9 cellular contexts compared by ENCODE assay signal in genomic region chr19:38729653-38730469, GRCh38. TPM values are rescaled to one million over a fixed set of nuclear protein-coding genes. Genes with fewer than 3 reads are reported as not detected.
DNase-seq lines count a peak whose midpoint lies in the region; ATAC-seq and TF ChIP-seq lines count a peak whose summit lies in the region.
"Had no signal": no experiment of that assay in that cellular context is flagged by ENCODE, and none has a peak within 500 bp of the region (broad histone marks: within the 10 kb centered on the region; RNA-seq: fewer than 3 reads in every experiment).

No MANE protein-coding gene starts in this region.

- peak; percentile 94 to 95 for TF ChIP-seq CTCF in Caco-2 (IDR thresholded peaks at IDR 0.05; ENCODE audit: insufficient read depth in 1 of 2, low read depth in 1 of 2, low read length in 1 of 2, severe bottlenecking in 1 of 2, unreplicated experiment in 1 of 2)

- intact Hi-C loops in Caco-2 (cut with micrococcal nuclease; ENCODE audit: unreplicated experiment) (loop anchor here (10.0 kb wide), 1 partner anchor 185 kb away; no protein-coding TSS in a partner anchor), left cardiac atrium (cut with DNase I) (no loop called here)
- intact Hi-C loops in activated naive CD4-positive, alpha-beta T cell treated with anti-CD3 and anti-CD28 coated beads for 36 hours (cut with micrococcal nuclease) = loop anchor here (1.0 kb wide), 2 partner anchors 108 to 200 kb away; partner anchors contain the start of genes MRPS12 and SARS2

- TSS peak; percentile 76 for BruUV-seq in Caco-2 (replicated peaks; lab: Mats Ljungman, UMichigan)

- peaks cover 100% of the 10 kb centered on the region for H3K36me3 Mint-ChIP-seq in Caco-2 (ENCODE audit: insufficient read depth, unreplicated experiment)
- H3K36me3 Mint-ChIP-seq in activated naive CD4-positive, alpha-beta T cell treated with anti-CD3 and anti-CD28 coated beads for 36 hours (ENCODE audit: low read depth) = peaks cover 3% of the 10 kb centered on the region

- no peak overlapping the region for H3K4me3 ChIP-seq in Caco-2 (ENCODE audit: low read depth, low read length)

- H3K4me1 Mint-ChIP-seq in Caco-2 (ENCODE audit: low read depth, unreplicated experiment) = peaks cover 29% of the 10 kb centered on the region
- peaks cover 9% of the 10 kb centered on the region for H3K4me1 Mint-ChIP-seq in activated naive CD4-positive, alpha-beta T cell treated with anti-CD3 and anti-CD28 coated beads for 36 hours (ENCODE audit: low read depth)

- H3K9me3 Mint-ChIP-seq in Caco-2 (ENCODE audit: unreplicated experiment) = no peaks in the 10 kb centered on the region
- no peaks in the 10 kb centered on the region for H3K9me3 Mint-ChIP-seq in activated naive CD4-positive, alpha-beta T cell treated with anti-CD3 and anti-CD28 coated beads for 36 hours

- H3K4me3 Mint-ChIP-seq in Caco-2 (ENCODE audit: unreplicated experiment) = peak overlapping the region; percentile 29
- no peak overlapping the region for H3K4me3 Mint-ChIP-seq in activated naive CD4-positive, alpha-beta T cell treated with anti-CD3 and anti-CD28 coated beads for 36 hours

- DNase-seq in Caco-2 (peak; percentile 87 to 92), HT1080 (ENCODE audit: low read depth) (peak; percentile 52), SK-N-DZ (ENCODE audit: low spot score) (peak; percentile 51), left cardiac atrium (peak; percentile 82), kidney glomerular epithelial cell (lab: John Stamatoyannopoulos, UW) (no peak)
- DNase-seq in activated naive CD4-positive, alpha-beta T cell treated with anti-CD3 and anti-CD28 coated beads for 36 hours = peak; percentile 87
- peak; percentile 58 to 72 for DNase-seq in stimulated activated CD4-positive, alpha-beta T cell treated with anti-CD3 and anti-CD28 coated beads, Interleukin-15, amount 100 ng/mL, for 1 hour (ENCODE audit: low read depth in 1 of 2, low spot score in 1 of 2)

- ATAC-seq in left cardiac atrium (peak; percentile 21 to 45), GM19324 (IDR thresholded peaks at IDR 0.05; ENCODE audit: low FRiP score, unreplicated experiment) (no peak)

- H3K4me1 ChIP-seq in Caco-2 = peaks cover 7% of the 10 kb centered on the region; the same call in 1 of the 2 replicates

- POLR2A ChIA-PET in Caco-2 (lab: Charles Lee) = no interaction called here

- no peaks in the 10 kb centered on the region for H3K9me3 ChIP-seq in Caco-2

- peaks cover 9% of the 10 kb centered on the region for H3K36me3 ChIP-seq in Caco-2 (ENCODE audit: control insufficient read depth, insufficient read depth, low read length)

- no peaks in the 10 kb centered on the region for H3K27me3 ChIP-seq in Caco-2 (replicated peaks; ENCODE audit: control insufficient read depth, insufficient read depth, low read length)

- H3K27me3 Mint-ChIP-seq in Caco-2 (ENCODE audit: insufficient read depth, unreplicated experiment) = no peaks in the 10 kb centered on the region
- H3K27me3 Mint-ChIP-seq in activated naive CD4-positive, alpha-beta T cell treated with anti-CD3 and anti-CD28 coated beads for 36 hours (ENCODE audit: low read depth) = no peaks in the 10 kb centered on the region

- CTCF ChIA-PET in Caco-2 (lab: Charles Lee) = interaction anchor here (0.6 to 1.3 kb wide), 2 partner anchors 119 to 201 kb away, joined by 3 to 7 read pairs; partner anchors contain the start of genes MRPS12 and SARS2
- CTCF ChIA-PET in activated naive CD4-positive, alpha-beta T cell treated with anti-CD3 and anti-CD28 coated beads for 36 hours (lab: Charles Lee) = interaction anchor here (1.0 kb wide), 1 partner anchor 111 kb away, joined by 3 read pairs; no protein-coding TSS in a partner anchor

- peak overlapping the region; percentile 53 for H3K27ac Mint-ChIP-seq in Caco-2 (ENCODE audit: unreplicated experiment)
- no peak overlapping the region for H3K27ac Mint-ChIP-seq in activated naive CD4-positive, alpha-beta T cell treated with anti-CD3 and anti-CD28 coated beads for 36 hours

RNA-seq across cellular contexts. Expression of gene CAPN12, which starts 14.4 kb away (rescaled TPM):
- total RNA-seq in Caco-2 (2022) (8.8 and 11.0 TPM in 2 replicates), left cardiac atrium (under 1 TPM; 0.77 to 0.81 TPM)
- 0.10 and 0.14 TPM in 2 replicates for total RNA-seq in HT1080 (2014; rRNA removed; shearing (Covaris generic))
- 0.43 and 0.80 TPM in 2 replicates for polyA plus RNA-seq in HT1080 (2015; cell fraction: cytosol; rRNA removed)
- polyA plus RNA-seq in HT1080 (2015; cell fraction: nucleus; rRNA removed) = 0.88 and 0.91 TPM in 2 replicates
- polyA plus RNA-seq in SK-N-DZ (2014; cell fraction: cytosol; rRNA removed) = 0.37 and 0.42 TPM in 2 replicates
- 1.6 and 3.9 TPM in 2 replicates for polyA plus RNA-seq in SK-N-DZ (2014; cell fraction: nucleus; rRNA removed)
- 1 to 10 TPM; 1.9 to 2.2 TPM for total RNA-seq in activated naive CD4-positive, alpha-beta T cell treated with anti-CD3 and anti-CD28 coated beads for 36 hours

RNA-seq across cellular contexts. Expression of gene LGALS7, which starts 43.5 kb away (rescaled TPM):
- total RNA-seq in Caco-2 (2022) = not detected in 2 replicates
- total RNA-seq in HT1080 (2014; rRNA removed; shearing (Covaris generic)) = not detected in 2 replicates
- polyA plus RNA-seq in HT1080 (2015; cell fraction: cytosol; rRNA removed) = not detected in 2 replicates
- not detected in 2 replicates for polyA plus RNA-seq in HT1080 (2015; cell fraction: nucleus; rRNA removed)
- polyA plus RNA-seq in SK-N-DZ (2014; cell fraction: cytosol; rRNA removed) = not detected in 2 replicates
- not detected in 2 replicates for polyA plus RNA-seq in SK-N-DZ (2014; cell fraction: nucleus; rRNA removed)
- not detected for total RNA-seq in activated naive CD4-positive, alpha-beta T cell treated with anti-CD3 and anti-CD28 coated beads for 36 hours
- total RNA-seq in left cardiac atrium = not detected
- total RNA-seq: T-helper 2 cell treated with Interferon-gamma antibody and Interleukin-4, amounts not matched to agents 100 ng/mL and 5 ng/mL, for 36 hours had no signal

RNA-seq across cellular contexts. Expression of gene LGALS7B, which starts 59.1 kb away (rescaled TPM):
- total RNA-seq in Caco-2 (2022) (not detected in 2 replicates), left cardiac atrium (not detected)
- 1.7 TPM in 1 of 2 replicates, not detected in the other for total RNA-seq in HT1080 (2014; rRNA removed; shearing (Covaris generic))
- not detected in 2 replicates for polyA plus RNA-seq in HT1080 (2015; cell fraction: cytosol; rRNA removed)
- polyA plus RNA-seq in HT1080 (2015; cell fraction: nucleus; rRNA removed) = not detected in 2 replicates
- 3.8 TPM in 1 of 2 replicates, not detected in the other for polyA plus RNA-seq in SK-N-DZ (2014; cell fraction: cytosol; rRNA removed)
- polyA plus RNA-seq in SK-N-DZ (2014; cell fraction: nucleus; rRNA removed) = not detected in 2 replicates
- not detected for total RNA-seq in activated naive CD4-positive, alpha-beta T cell treated with anti-CD3 and anti-CD28 coated beads for 36 hours
- total RNA-seq: T-helper 2 cell treated with Interferon-gamma antibody and Interleukin-4, amounts not matched to agents 100 ng/mL and 5 ng/mL, for 36 hours had no signal

Comparison
In these comparisons a context has a peak if more than half of its experiments do, and no peak if none do; other contexts are left out.
1. intact Hi-C loops: an anchor here in Caco-2 (10.0 kb wide) and activated naive CD4-positive, alpha-beta T cell treated with anti-CD3 and anti-CD28 coated beads for 36 hours (1.0 kb wide); none called in left cardiac atrium.